In the genomic region with DNA sequence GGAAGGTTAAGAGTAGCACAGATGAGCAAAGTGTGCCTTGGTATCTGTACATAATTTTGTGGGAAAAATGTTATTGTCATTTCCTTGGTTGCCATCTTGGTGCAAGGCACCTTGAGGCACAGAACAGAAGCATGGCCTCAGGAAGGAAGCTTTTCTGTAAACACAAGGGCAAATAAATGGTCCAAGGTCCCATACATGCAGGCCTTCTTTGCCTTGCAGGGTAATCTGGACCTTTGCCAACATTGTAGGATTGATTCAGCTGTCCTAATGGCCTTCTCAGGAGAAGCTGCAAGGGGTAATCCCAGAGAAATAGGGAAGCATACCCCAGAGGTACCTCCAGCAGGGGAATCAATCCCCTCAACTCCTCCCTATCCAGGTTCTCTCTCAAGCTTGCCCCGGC, we compare ENCODE assay signal across 39 cellular contexts. TPM values are rescaled to one million over a fixed set of nuclear protein-coding genes. Genes with fewer than 3 reads are reported as not detected.
"Had no signal": no experiment of that assay in that cellular context is flagged by ENCODE, and none has a peak within 500 bp of the region (broad histone marks: within the 10 kb centered on the region; RNA-seq: fewer than 3 reads in every experiment).

No MANE protein-coding gene starts in this region.

- DNase-seq: Karpas-422, Kasumi-1, MG63, MM.1S, MV-4-11, NCI-H1048, NCI-H1092, NCI-H1092 treated with DMSO at 0.1 percent for 48 hours, NCI-H1105, NCI-H1105 treated with DMSO at 0.1 percent for 48 hours, NCI-H1417, NCI-H1417 treated with DMSO at 0.1 percent for 48 hours, NCI-H1436, NCI-H1436 treated with DMSO at 0.1 percent for 48 hours, NCI-H146, NCI-H1694, NCI-H1694 treated with DMSO at 0.1 percent for 48 hours, NCI-H187, NCI-H187 treated with DMSO at 0.1 percent for 48 hours, NCI-H1930, NCI-H2029, NCI-H2029 treated with DMSO at 0.1 percent for 48 hours, NCI-H2081, NCI-H2081 treated with DMSO at 0.1 percent for 48 hours, NCI-H2107, NCI-H2171, NCI-H2171 treated with DMSO at 0.1 percent for 48 hours, NCI-H2227 treated with DMSO at 0.1 percent for 48 hours, NCI-H226, NCI-H345, NCI-H446, NCI-H446 treated with DMSO at 0.1 percent for 48 hours, NCI-H510A, NCI-H510A treated with DMSO at 0.1 percent for 48 hours, NCI-H524 had no signal

- H3K4me3 ChIP-seq: MG63 had no signal

- H3K36me3 ChIP-seq: MG63 had no signal

- H3K27me3 ChIP-seq: MG63 had no signal

RNA-seq across cellular contexts. Expression of gene ACER1, which starts 44.7 kb away (rescaled TPM):
- total RNA-seq: LHCN-M2, M059J, MCF 10A, NCI-H460 had no signal
